20 cellular contexts compared by ENCODE assay signal in the genomic region with DNA sequence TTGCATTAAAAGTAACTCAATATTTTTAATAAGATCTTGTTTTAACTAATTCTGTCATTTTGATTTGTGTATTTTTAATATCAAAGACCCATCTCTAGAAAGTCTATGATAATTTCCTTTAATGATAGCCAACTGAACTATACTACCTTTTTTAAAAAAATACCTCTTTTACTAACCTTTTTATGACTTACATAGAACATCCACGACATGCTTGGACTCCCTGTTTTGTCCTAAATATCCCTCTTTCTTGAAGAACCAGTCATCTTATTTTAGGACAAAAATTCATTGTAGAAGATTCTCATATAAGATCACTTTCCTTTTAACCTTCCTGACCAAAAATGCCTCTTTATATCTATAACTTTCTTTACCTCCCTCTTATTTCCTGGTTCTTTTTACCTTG.
A peak's percentile ranks its signal among the peaks of the same experiment; 100 is the strongest.
DNase-seq lines count a peak whose midpoint lies in the region; TF ChIP-seq lines count a peak whose summit lies in the region.
"Had no signal": no experiment of that assay in that cellular context is flagged by ENCODE, and none has a peak within 500 bp of the region (broad histone marks: within the 10 kb centered on the region; RNA-seq: fewer than 3 reads in every experiment).

No MANE protein-coding gene starts in this region.

- TF ChIP-seq CTCF in NB4 (IDR thresholded peaks at IDR 0.05; ENCODE audit: low read depth, low read length) (no peak), glutamatergic neuron (IDR thresholded peaks at IDR 0.05; ENCODE audit: partially characterized antibody, unreplicated experiment) (no peak)

- peaks cover 4% of the 10 kb centered on the region for H3K9me3 Mint-ChIP-seq in glutamatergic neuron (ENCODE audit: unreplicated experiment)
- H3K9me3 Mint-ChIP-seq in activated T-helper 2 cell treated with anti-CD3 and anti-CD28 coated beads, Interferon-gamma antibody, Interleukin-2, Interleukin-4, amounts not matched to agents 10 μg/mL and 5 μg/mL and 100 μg/mL, durations not matched to agents 14 hours and 24 hours and 36 hours: peaks cover 22% of the 10 kb centered on the region

- intact Hi-C loops in activated T-helper 2 cell treated with anti-CD3 and anti-CD28 coated beads, Interferon-gamma antibody, Interleukin-2, Interleukin-4, amounts not matched to agents 10 μg/mL and 5 μg/mL and 100 μg/mL, durations not matched to agents 14 hours and 24 hours and 36 hours (cut with micrococcal nuclease): no loop called here

- TF ChIP-seq POLR2A in NB4 (IDR thresholded peaks at IDR 0.05; ENCODE audit: extremely low read depth, insufficient read length): no peak

- H3K27me3 Mint-ChIP-seq in glutamatergic neuron (ENCODE audit: unreplicated experiment): peaks cover under 1% of the 10 kb centered on the region
- H3K27me3 Mint-ChIP-seq in activated T-helper 2 cell treated with anti-CD3 and anti-CD28 coated beads, Interferon-gamma antibody, Interleukin-2, Interleukin-4, amounts not matched to agents 10 μg/mL and 5 μg/mL and 100 μg/mL, durations not matched to agents 14 hours and 24 hours and 36 hours (ENCODE audit: low read depth): no peaks in the 10 kb centered on the region
- H3K27me3 Mint-ChIP-seq: activated CD4-positive, alpha-beta T cell treated with anti-CD3 and anti-CD28 coated beads for 36 hours had no signal

- no peak overlapping the region for H3K4me3 Mint-ChIP-seq in glutamatergic neuron (ENCODE audit: unreplicated experiment)
- H3K4me3 Mint-ChIP-seq in activated T-helper 2 cell treated with anti-CD3 and anti-CD28 coated beads, Interferon-gamma antibody, Interleukin-2, Interleukin-4, amounts not matched to agents 10 μg/mL and 5 μg/mL and 100 μg/mL, durations not matched to agents 14 hours and 24 hours and 36 hours (ENCODE audit: low read depth): no peak overlapping the region
- H3K4me3 Mint-ChIP-seq: activated CD4-positive, alpha-beta T cell treated with anti-CD3 and anti-CD28 coated beads for 36 hours; activated naive CD4-positive, alpha-beta T cell treated with anti-CD3 and anti-CD28 coated beads, Interleukin-2, amount 50 U/mL, for 24 hours; activated T-cell treated with anti-CD3 and anti-CD28 coated beads, Interleukin-2, amount 50 U/mL, for 72 hours had no signal

- H3K27ac Mint-ChIP-seq in glutamatergic neuron (ENCODE audit: unreplicated experiment): no peak overlapping the region
- H3K27ac Mint-ChIP-seq in activated T-helper 2 cell treated with anti-CD3 and anti-CD28 coated beads, Interferon-gamma antibody, Interleukin-2, Interleukin-4, amounts not matched to agents 10 μg/mL and 5 μg/mL and 100 μg/mL, durations not matched to agents 14 hours and 24 hours and 36 hours: no peak overlapping the region
- H3K27ac Mint-ChIP-seq: activated CD4-positive, alpha-beta T cell treated with anti-CD3 and anti-CD28 coated beads for 36 hours; activated naive CD4-positive, alpha-beta T cell treated with anti-CD3 and anti-CD28 coated beads, Interleukin-2, amount 50 U/mL, for 24 hours; activated T-cell treated with anti-CD3 and anti-CD28 coated beads, Interleukin-2, amount 50 U/mL, for 72 hours had no signal

- no peaks in the 10 kb centered on the region for H3K36me3 Mint-ChIP-seq in glutamatergic neuron (ENCODE audit: unreplicated experiment)
- H3K36me3 Mint-ChIP-seq in activated T-helper 2 cell treated with anti-CD3 and anti-CD28 coated beads, Interferon-gamma antibody, Interleukin-2, Interleukin-4, amounts not matched to agents 10 μg/mL and 5 μg/mL and 100 μg/mL, durations not matched to agents 14 hours and 24 hours and 36 hours (ENCODE audit: low read depth): no peaks in the 10 kb centered on the region
- H3K36me3 Mint-ChIP-seq: activated naive CD4-positive, alpha-beta T cell treated with anti-CD3 and anti-CD28 coated beads, Interleukin-2, amount 50 U/mL, for 24 hours had no signal

- H3K4me3 ChIP-seq in NB4 (ENCODE audit: low read depth, low read length): no peak overlapping the region
- H3K4me3 ChIP-seq: ascending aorta, esophagus muscularis mucosa, MG63, smooth muscle cell had no signal

- no peaks in the 10 kb centered on the region for H3K4me1 Mint-ChIP-seq in glutamatergic neuron (ENCODE audit: low read depth, unreplicated experiment)
- H3K4me1 Mint-ChIP-seq in activated T-helper 2 cell treated with anti-CD3 and anti-CD28 coated beads, Interferon-gamma antibody, Interleukin-2, Interleukin-4, amounts not matched to agents 10 μg/mL and 5 μg/mL and 100 μg/mL, durations not matched to agents 14 hours and 24 hours and 36 hours (ENCODE audit: low read depth): no peaks in the 10 kb centered on the region
- H3K4me1 Mint-ChIP-seq: activated CD4-positive, alpha-beta T cell treated with anti-CD3 and anti-CD28 coated beads for 36 hours; activated naive CD4-positive, alpha-beta T cell treated with anti-CD3 and anti-CD28 coated beads, Interleukin-2, amount 50 U/mL, for 24 hours had no signal

- DNase-seq in DMS 273 (lab: John Stamatoyannopoulos, UW; ENCODE audit: unreplicated experiment) (peak; percentile 26), DMS 273 treated with DMSO at 0.1 percent for 48 hours (lab: John Stamatoyannopoulos, UW) (no peak), NB4 (ENCODE audit: low read depth) (peak; percentile 21), amniotic epithelial cell (ENCODE audit: low read depth) (peak; percentile 7), left kidney (ENCODE audit: low read depth, low spot score) (peak; percentile 37), glutamatergic neuron (no peak), NCI-H146 (lab: John Stamatoyannopoulos, UW) (no peak)
- no peak for DNase-seq in activated T-helper 2 cell treated with anti-CD3 and anti-CD28 coated beads, Interferon-gamma antibody, Interleukin-2, Interleukin-4, amounts not matched to agents 10 μg/mL and 5 μg/mL and 100 μg/mL, durations not matched to agents 14 hours and 24 hours and 36 hours (ENCODE audit: low spot score)
- DNase-seq: activated CD4-positive, alpha-beta T cell treated with anti-CD3 and anti-CD28 coated beads for 36 hours; activated T-cell treated with anti-CD3 and anti-CD28 coated beads, Interleukin-2, amount 50 U/mL, for 72 hours; BE2C; effector CD4-positive, alpha-beta T cell; MG63; NCI-H1694; NCI-H345; stimulated activated CD4-positive, alpha-beta T cell treated with anti-CD3 and anti-CD28 coated beads, Interleukin-4, amount 100 ng/mL, for 4 hours had no signal

Comparison
In these comparisons a context has a peak if more than half of its experiments do, and no peak if none do; other contexts are left out.
1. DNase-seq: peak in DMS 273 (single experiment), NB4 (single experiment), amniotic epithelial cell (single experiment) and left kidney (single experiment); none in DMS 273 treated with DMSO at 0.1 percent for 48 hours (single experiment), glutamatergic neuron (single experiment), activated T-helper 2 cell treated with anti-CD3 and anti-CD28 coated beads, Interferon-gamma antibody, Interleukin-2, Interleukin-4, amounts not matched to agents 10 μg/mL and 5 μg/mL and 100 μg/mL, durations not matched to agents 14 hours and 24 hours and 36 hours (single experiment) and NCI-H146 (single experiment).